ENCODE assay signal across 1 cellular context in the genomic region with DNA sequence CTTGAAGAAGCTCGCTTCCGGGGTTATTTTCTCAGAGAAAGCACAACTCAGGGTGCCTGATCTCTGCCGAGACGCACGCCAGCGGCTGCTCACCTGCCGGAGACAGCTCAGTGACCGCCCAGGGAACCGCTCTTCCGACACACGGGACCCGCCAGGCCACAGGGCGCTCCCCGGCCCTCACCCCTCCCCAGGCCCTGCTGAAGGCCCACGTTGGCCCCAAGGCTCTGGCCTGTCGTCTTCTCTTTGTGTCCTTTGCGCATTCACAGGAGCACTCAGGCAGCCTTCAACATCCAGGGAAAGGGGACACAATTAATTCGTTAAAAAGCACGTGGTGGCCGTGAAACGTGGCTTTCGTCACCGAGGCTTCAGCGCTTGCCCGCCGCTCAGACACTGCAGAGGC.
TF ChIP-seq lines count a peak whose summit lies in the region.

No MANE protein-coding gene starts in this region.

TF ChIP-seq in GM23338, 12 proteins besides CTCF, POLR2A, EP300 and RAD21 (continued from another document):
- TF ChIP-seq REST (IDR thresholded peaks at IDR 0.05; ENCODE audit: unreplicated experiment) (no peak), CREB1 (CRISPR knock-in tag; IDR thresholded peaks at IDR 0.05; ENCODE audit: low read depth) (no peak)
